ENCODE assay signal across 28 cellular contexts in genomic region chr11:68536706-68537105, GRCh38.
DNase-seq lines count a peak whose midpoint lies in the region; ATAC-seq and TF ChIP-seq lines count a peak whose summit lies in the region.
"Had no signal": no experiment of that assay in that cellular context is flagged by ENCODE, and none has a peak within 500 bp of the region (broad histone marks: within the 10 kb centered on the region; RNA-seq: fewer than 3 reads in every experiment).

No MANE protein-coding gene starts in this region.

- no peaks in the 10 kb centered on the region for H3K27me3 Mint-ChIP-seq in activated CD4-positive, alpha-beta T cell treated with anti-CD3 and anti-CD28 coated beads for 36 hours
- H3K27me3 Mint-ChIP-seq in activated CD4-positive, alpha-beta T cell treated with anti-CD3 and anti-CD28 coated beads, Interleukin-2, amount 10 ng/mL, durations not matched to agents 7 days and 5 days = no peaks in the 10 kb centered on the region
- peaks cover 5% of the 10 kb centered on the region for H3K27me3 Mint-ChIP-seq in glutamatergic neuron (ENCODE audit: unreplicated experiment)
- H3K27me3 Mint-ChIP-seq: T-cell had no signal

- peaks cover 66% of the 10 kb centered on the region for H3K4me1 Mint-ChIP-seq in activated CD4-positive, alpha-beta T cell treated with anti-CD3 and anti-CD28 coated beads for 36 hours
- peaks cover 29% of the 10 kb centered on the region for H3K4me1 Mint-ChIP-seq in activated CD4-positive, alpha-beta T cell treated with anti-CD3 and anti-CD28 coated beads, Interleukin-2, amount 10 ng/mL, durations not matched to agents 7 days and 5 days
- H3K4me1 Mint-ChIP-seq in glutamatergic neuron (ENCODE audit: low read depth, unreplicated experiment) = peaks cover 8% of the 10 kb centered on the region

- ATAC-seq in activated CD4-positive, alpha-beta T cell treated with anti-CD3 and anti-CD28 coated beads for 36 hours = no peak
- ATAC-seq in gastrocnemius medialis (no peak), HG02642 (IDR thresholded peaks at IDR 0.05; ENCODE audit: poor library complexity, unreplicated experiment) (no peak)
- ATAC-seq: left lobe of liver, T-cell had no signal

- peaks cover 55% of the 10 kb centered on the region for H3K36me3 Mint-ChIP-seq in activated CD4-positive, alpha-beta T cell treated with anti-CD3 and anti-CD28 coated beads for 36 hours (ENCODE audit: low read depth)
- peaks cover 54% of the 10 kb centered on the region for H3K36me3 Mint-ChIP-seq in activated CD4-positive, alpha-beta T cell treated with anti-CD3 and anti-CD28 coated beads, Interleukin-2, amount 10 ng/mL, durations not matched to agents 7 days and 5 days (ENCODE audit: low read depth)
- peaks cover 6% of the 10 kb centered on the region for H3K36me3 Mint-ChIP-seq in glutamatergic neuron (ENCODE audit: unreplicated experiment)

- H3K4me3 ChIP-seq in gastrocnemius medialis = no peak overlapping the region
- H3K4me3 ChIP-seq: breast epithelium, colonic mucosa, sigmoid colon had no signal

- CTCF ChIA-PET in activated CD4-positive, alpha-beta T cell treated with anti-CD3 and anti-CD28 coated beads for 36 hours (lab: Charles Lee) = interaction anchor here (1.9 kb wide), 1 partner anchor 12 kb away, joined by 6 read pairs; no protein-coding TSS in a partner anchor
- CTCF ChIA-PET in activated CD4-positive, alpha-beta T cell treated with anti-CD3 and anti-CD28 coated beads, Interleukin-2, amount 10 ng/mL, durations not matched to agents 7 days and 5 days (lab: Charles Lee) = interaction anchor here (1.5 to 3.1 kb wide), 2 partner anchors 10 to 13 kb away, joined by 4 to 8 read pairs; no protein-coding TSS in a partner anchor
- CTCF ChIA-PET in GM10248 (lab: Yijun Ruan, JAX) = interaction anchor here (2.5 kb wide), 1 partner anchor 12 kb away, joined by 7 read pairs; no protein-coding TSS in a partner anchor

- in situ Hi-C loops in SK-MEL-5 (cut with HindIII; ENCODE audit: low pct_unique_long_range_greater_than_20kb, low sequenced_read_pairs) = no loop called here
- in situ Hi-C loops in gastrocnemius medialis (cut with MboI; ENCODE audit: low sequenced_read_pairs in 4 of 4) = no loop called here

- H3K36me3 ChIP-seq in gastrocnemius medialis = peaks cover 0 to 14% of the 10 kb centered on the region in 2 donors
- H3K36me3 ChIP-seq: breast epithelium, colonic mucosa had no signal

- POLR2A ChIA-PET in activated CD4-positive, alpha-beta T cell treated with anti-CD3 and anti-CD28 coated beads for 36 hours (lab: Charles Lee) = no interaction called here
- POLR2A ChIA-PET in activated CD4-positive, alpha-beta T cell treated with anti-CD3 and anti-CD28 coated beads, Interleukin-2, amount 10 ng/mL, durations not matched to agents 7 days and 5 days (lab: Charles Lee) = no interaction called here
- POLR2A ChIA-PET in GM10248 (lab: Yijun Ruan, JAX) = no interaction called here

- H3K27me3 ChIP-seq in gastrocnemius medialis = no peaks in the 10 kb centered on the region
- H3K27me3 ChIP-seq: breast epithelium, colonic mucosa, sigmoid colon had no signal

- TF ChIP-seq CTCF in glutamatergic neuron (IDR thresholded peaks at IDR 0.05; ENCODE audit: partially characterized antibody, unreplicated experiment) (no peak), gastrocnemius medialis (IDR thresholded peaks at IDR 0.05 in 4 of 5, conservative IDR thresholded peaks at IDR 0.05 in 1 of 5) (no peak), GM10248 (IDR thresholded peaks at IDR 0.05; ENCODE audit: control extremely low read depth, extremely low read depth, low read depth, missing control alignments) (no peak)

- H3K27ac Mint-ChIP-seq in activated CD4-positive, alpha-beta T cell treated with anti-CD3 and anti-CD28 coated beads for 36 hours = peak overlapping the region; percentile 55
- no peak overlapping the region for H3K27ac Mint-ChIP-seq in activated CD4-positive, alpha-beta T cell treated with anti-CD3 and anti-CD28 coated beads, Interleukin-2, amount 10 ng/mL, durations not matched to agents 7 days and 5 days
- no peak overlapping the region for H3K27ac Mint-ChIP-seq in glutamatergic neuron (ENCODE audit: unreplicated experiment)
- H3K27ac Mint-ChIP-seq: nephron had no signal

- H3K9me3 ChIP-seq in gastrocnemius medialis = no peaks in the 10 kb centered on the region
- H3K9me3 ChIP-seq: breast epithelium, colonic mucosa, sigmoid colon had no signal

- peak overlapping the region; percentile 84 to 86 (median 85) for H3K27ac ChIP-seq in gastrocnemius medialis
- H3K27ac ChIP-seq: breast epithelium, colonic mucosa, parathyroid adenoma had no signal

- H3K4me3 Mint-ChIP-seq in activated CD4-positive, alpha-beta T cell treated with anti-CD3 and anti-CD28 coated beads for 36 hours = no peak overlapping the region
- no peak overlapping the region for H3K4me3 Mint-ChIP-seq in activated CD4-positive, alpha-beta T cell treated with anti-CD3 and anti-CD28 coated beads, Interleukin-2, amount 10 ng/mL, durations not matched to agents 7 days and 5 days
- H3K4me3 Mint-ChIP-seq in glutamatergic neuron (ENCODE audit: unreplicated experiment) = peak overlapping the region; percentile 10
- H3K4me3 Mint-ChIP-seq: H9, nephron, T-cell had no signal

- TF ChIP-seq POLR2A in gastrocnemius medialis (IDR thresholded peaks at IDR 0.05) = no peak

- DNase-seq in activated CD4-positive, alpha-beta T cell treated with anti-CD3 and anti-CD28 coated beads for 36 hours = no peak
- DNase-seq in activated CD4-positive, alpha-beta T cell treated with anti-CD3 and anti-CD28 coated beads, Interleukin-2, amount 10 ng/mL, durations not matched to agents 7 days and 5 days = no peak
- DNase-seq in SK-MEL-5 (ENCODE audit: low read depth, low spot score) (peak; percentile 69), glutamatergic neuron (no peak), gastrocnemius medialis (no peak), GM10248 (ENCODE audit: extremely low spot score) (no peak), NCI-H345 treated with DMSO at 0.1 percent for 48 hours (lab: John Stamatoyannopoulos, UW; ENCODE audit: unreplicated experiment) (no peak)
- DNase-seq: 8988T; activated CD4-positive, alpha-beta T cell treated with anti-CD3 and anti-CD28 coated beads, Interleukin-2, amount 50 U/mL, for 1 hour; activated CD8-positive, alpha-beta memory T cell treated with anti-CD3 and anti-CD28 coated beads, Interleukin-2, amount 50 U/mL, for 4 hours; activated gamma-delta T cell; colonic mucosa; COR-L47; DMS79 treated with DMSO at 0.1 percent for 48 hours; effector memory CD4-positive, alpha-beta T cell; H9; hippocampal formation; Kasumi-1; MV-4-11; NCI-H2171; NCI-H526; sigmoid colon; T-cell had no signal

- peaks cover 89 to 90% of the 10 kb centered on the region in 2 donors for H3K4me1 ChIP-seq in gastrocnemius medialis
- H3K4me1 ChIP-seq: breast epithelium, colonic mucosa had no signal

- H3K9me3 Mint-ChIP-seq in activated CD4-positive, alpha-beta T cell treated with anti-CD3 and anti-CD28 coated beads for 36 hours (ENCODE audit: low read depth) = no peaks in the 10 kb centered on the region
- H3K9me3 Mint-ChIP-seq in activated CD4-positive, alpha-beta T cell treated with anti-CD3 and anti-CD28 coated beads, Interleukin-2, amount 10 ng/mL, durations not matched to agents 7 days and 5 days = no peaks in the 10 kb centered on the region
- peaks cover 4% of the 10 kb centered on the region for H3K9me3 Mint-ChIP-seq in glutamatergic neuron (ENCODE audit: unreplicated experiment)
- H3K9me3 Mint-ChIP-seq: nephron, T-cell had no signal

- intact Hi-C loops in activated CD4-positive, alpha-beta T cell treated with anti-CD3 and anti-CD28 coated beads for 36 hours (cut with DNase I, micrococcal nuclease) = no loop called here
- intact Hi-C loops in gastrocnemius medialis (cut with DNase I; ENCODE audit: low total_unique reads) = no loop called here
